Comparison of ENCODE assay signal across 27 cellular contexts in the genomic region with DNA sequence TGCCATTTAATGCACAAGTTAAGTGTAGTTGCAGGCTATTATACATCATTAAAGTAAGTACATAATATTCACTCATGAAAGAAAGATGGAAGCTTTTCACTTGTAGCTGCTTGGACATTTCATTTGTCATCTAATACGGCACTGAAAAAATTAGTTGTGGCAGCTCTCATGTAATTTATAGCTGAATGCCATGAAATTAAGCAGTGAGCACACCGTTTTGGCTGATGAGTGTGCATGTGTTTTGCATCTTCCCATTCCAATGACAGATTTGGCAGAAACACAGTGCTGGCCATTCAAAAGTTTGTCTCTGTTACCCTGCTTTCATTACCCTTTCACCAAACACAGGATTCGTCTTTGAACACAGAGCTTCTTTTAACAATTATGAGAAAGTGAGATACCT.
"Had no signal": no experiment of that assay in that cellular context is flagged by ENCODE, and none has a peak within 500 bp of the region (broad histone marks: within the 10 kb centered on the region; RNA-seq: fewer than 3 reads in every experiment).

No MANE protein-coding gene starts in this region.

- H3K27ac Mint-ChIP-seq: naive thymus-derived CD8-positive, alpha-beta T cell; nephron; stimulated activated naive B cell treated with anti-CD40 and anti-IgM and Interleukin-4, amounts not matched to agents 10 μg/mL and 1 μg/mL and 100 μg/mL, for 72 hours; type B pancreatic cell had no signal

- H3K4me1 Mint-ChIP-seq: stimulated activated naive B cell treated with anti-CD40 and anti-IgM and Interleukin-4, amounts not matched to agents 10 μg/mL and 1 μg/mL and 100 μg/mL, for 72 hours had no signal

- H3K9me3 Mint-ChIP-seq: immature natural killer cell; naive thymus-derived CD8-positive, alpha-beta T cell; nephron; neural crest cell; type B pancreatic cell had no signal

- H3K4me3 Mint-ChIP-seq: immature natural killer cell; naive thymus-derived CD8-positive, alpha-beta T cell; nephron; neural crest cell; stimulated activated naive B cell treated with anti-CD40 and anti-IgM and Interleukin-4, amounts not matched to agents 10 μg/mL and 1 μg/mL and 100 μg/mL, for 72 hours; type B pancreatic cell had no signal

- ATAC-seq: left colon; left lung; lower lobe of right lung; naive thymus-derived CD8-positive, alpha-beta T cell; pancreas; right cardiac atrium; sciatic nerve; stimulated activated naive B cell treated with anti-CD40 and anti-IgM and Interleukin-4, amounts not matched to agents 10 μg/mL and 1 μg/mL and 100 μg/mL, for 72 hours; stimulated activated naive CD8-positive, alpha-beta T cell treated with anti-CD3 and anti-CD28 coated beads, Interleukin-15, Interleukin-2, amounts not matched to agents 100 U/mL and 50 U/mL, for 24 hours had no signal

- DNase-seq: immature natural killer cell; kidney; left colon; left lung; lower lobe of right lung; mammary epithelial cell; naive thymus-derived CD8-positive, alpha-beta T cell; nucleus accumbens; pancreas; posterior cingulate gyrus; retina; right cardiac atrium; stimulated activated CD4-positive, alpha-beta T cell treated with anti-CD3 and anti-CD28 coated beads, Interleukin-12 subunit alpha, Interleukin-12 subunit beta, amount 100 ng/mL, for 4 hours; stimulated activated CD4-positive, alpha-beta T cell treated with anti-CD3 and anti-CD28 coated beads, Interleukin-15, amount 100 ng/mL, for 24 hours; stimulated activated CD4-positive, alpha-beta T cell treated with anti-CD3 and anti-CD28 coated beads, Interleukin-2, amount 100 ng/mL, for 24 hours; stimulated activated CD4-positive, alpha-beta T cell treated with anti-CD3 and anti-CD28 coated beads, Interleukin-4, amount 100 ng/mL, for 1 hour; stimulated activated naive B cell treated with anti-CD40 and anti-IgM and Interleukin-4, amounts not matched to agents 10 μg/mL and 1 μg/mL and 100 μg/mL, for 72 hours; stimulated activated naive CD8-positive, alpha-beta T cell treated with anti-CD3 and anti-CD28 coated beads, Interleukin-15, Interleukin-2, amounts not matched to agents 100 U/mL and 50 U/mL, for 24 hours; stomach; uterus had no signal

- H3K4me1 ChIP-seq: left lung, pancreas, prostate gland, tibial nerve, uterus had no signal

- H3K4me3 ChIP-seq: left lung, lower lobe of right lung, pancreas, prostate gland, skin epidermis, stomach, tibial nerve, uterus had no signal

- H3K27me3 Mint-ChIP-seq: naive thymus-derived CD8-positive, alpha-beta T cell; stimulated activated naive B cell treated with anti-CD40 and anti-IgM and Interleukin-4, amounts not matched to agents 10 μg/mL and 1 μg/mL and 100 μg/mL, for 72 hours had no signal

- H3K27ac ChIP-seq: left lung, lower lobe of right lung, pancreas, prostate gland, skin epidermis, stomach, tibial nerve, uterus had no signal

- H3K36me3 Mint-ChIP-seq: type B pancreatic cell had no signal

- H3K27me3 ChIP-seq: left lung, pancreas, stomach, tibial nerve, uterus had no signal

- H3K36me3 ChIP-seq: left lung, lower lobe of right lung, pancreas, prostate gland, stomach, tibial nerve, uterus had no signal

- H3K9me3 ChIP-seq: left lung, lower lobe of right lung, pancreas, prostate gland, stomach, tibial nerve, uterus had no signal
